ENCODE assay signal across 28 cellular contexts in the genomic region with DNA sequence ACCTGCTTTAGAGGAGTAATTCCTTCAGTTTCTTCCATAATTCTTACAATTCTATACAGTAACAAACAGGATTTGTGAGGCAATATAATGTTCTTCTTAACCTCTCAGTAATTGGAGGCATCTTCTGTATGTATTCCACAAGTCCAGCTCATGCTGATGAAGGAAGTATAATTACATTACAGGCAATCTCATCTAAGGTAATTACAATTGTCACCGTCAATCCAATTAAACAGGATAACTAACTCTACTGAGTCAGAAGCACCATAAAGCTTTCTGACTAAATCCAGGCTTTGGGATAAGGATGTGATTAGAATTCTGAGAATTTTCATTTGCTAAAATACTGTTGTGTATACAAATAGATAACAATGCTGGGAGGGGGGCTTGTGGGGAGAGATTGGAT.
"Had no signal": no experiment of that assay in that cellular context is flagged by ENCODE, and none has a peak within 500 bp of the region (broad histone marks: within the 10 kb centered on the region; RNA-seq: fewer than 3 reads in every experiment).

No MANE protein-coding gene starts in this region.

- H3K4me3 Mint-ChIP-seq: activated CD4-positive, alpha-beta memory T cell treated with anti-CD3 and anti-CD28 coated beads for 36 hours; activated CD4-positive, alpha-beta T cell treated with anti-CD3 and anti-CD28 coated beads for 36 hours; activated CD4-positive, alpha-beta T cell treated with anti-CD3 and anti-CD28 coated beads, Interleukin-2, amount 10 ng/mL, durations not matched to agents 24 days and 14 days; activated CD8-positive, alpha-beta memory T cell treated with anti-CD3 and anti-CD28 coated beads, Interleukin-2, amount 10 ng/mL, durations not matched to agents 7 days and 5 days; activated CD8-positive, alpha-beta T cell treated with anti-CD3 and anti-CD28 coated beads, Interleukin-2, amount 10 ng/mL, durations not matched to agents 7 days and 5 days; activated naive CD4-positive, alpha-beta T cell treated with anti-CD3 and anti-CD28 coated beads, Interleukin-2, amount 10 ng/mL, durations not matched to agents 7 days and 5 days; activated naive CD8-positive, alpha-beta T cell treated with anti-CD3 and anti-CD28 coated beads, Interleukin-2, amount 10 ng/mL, durations not matched to agents 7 days and 5 days; activated T-helper 1 cell treated with anti-CD3 and anti-CD28 coated beads, Interleukin-12 subunit alpha, Interleukin-12 subunit beta, Interleukin-2, Interleukin-4 antibody, amounts not matched to agents 30 ng/mL and 10 ng/mL and 1 ng/mL, durations not matched to agents 14 hours and 24 hours and 36 hours; brain; dendritic cell treated with granulocyte-macrophage colony-stimulating factor and Interleukin-4, amounts not matched to agents 40 ng/mL and 50 ng/mL, for 4 days; endodermal cell; T-helper 17 cell; T-helper 2 cell treated with Interferon-gamma antibody and Interleukin-4, amounts not matched to agents 5 μg/mL and 100 μg/mL, for 36 hours had no signal

- H3K4me1 Mint-ChIP-seq: activated CD4-positive, alpha-beta T cell treated with anti-CD3 and anti-CD28 coated beads for 36 hours; activated CD4-positive, alpha-beta T cell treated with anti-CD3 and anti-CD28 coated beads, Interleukin-2, amount 10 ng/mL, durations not matched to agents 24 days and 14 days; activated CD8-positive, alpha-beta memory T cell treated with anti-CD3 and anti-CD28 coated beads, Interleukin-2, amount 10 ng/mL, durations not matched to agents 7 days and 5 days; activated naive CD4-positive, alpha-beta T cell treated with anti-CD3 and anti-CD28 coated beads, Interleukin-2, amount 10 ng/mL, durations not matched to agents 7 days and 5 days; activated naive CD8-positive, alpha-beta T cell treated with anti-CD3 and anti-CD28 coated beads, Interleukin-2, amount 10 ng/mL, durations not matched to agents 7 days and 5 days; T-helper 17 cell had no signal

- H3K27me3 Mint-ChIP-seq: activated CD4-positive, alpha-beta memory T cell treated with anti-CD3 and anti-CD28 coated beads for 36 hours; activated CD4-positive, alpha-beta T cell treated with anti-CD3 and anti-CD28 coated beads for 36 hours; activated CD4-positive, alpha-beta T cell treated with anti-CD3 and anti-CD28 coated beads, Interleukin-2, amount 10 ng/mL, durations not matched to agents 24 days and 14 days; activated CD8-positive, alpha-beta memory T cell treated with anti-CD3 and anti-CD28 coated beads, Interleukin-2, amount 10 ng/mL, durations not matched to agents 7 days and 5 days; activated naive CD4-positive, alpha-beta T cell treated with anti-CD3 and anti-CD28 coated beads, Interleukin-2, amount 10 ng/mL, durations not matched to agents 7 days and 5 days; activated naive CD8-positive, alpha-beta T cell treated with anti-CD3 and anti-CD28 coated beads, Interleukin-2, amount 10 ng/mL, durations not matched to agents 7 days and 5 days; brain; T-helper 17 cell had no signal

- FAIRE-seq: frontal cortex had no signal

- H3K9me3 Mint-ChIP-seq: activated CD4-positive, alpha-beta memory T cell treated with anti-CD3 and anti-CD28 coated beads for 36 hours; activated CD4-positive, alpha-beta T cell treated with anti-CD3 and anti-CD28 coated beads, Interleukin-2, amount 10 ng/mL, durations not matched to agents 24 days and 14 days; activated naive CD4-positive, alpha-beta T cell treated with anti-CD3 and anti-CD28 coated beads, Interleukin-2, amount 10 ng/mL, durations not matched to agents 7 days and 5 days; activated naive CD8-positive, alpha-beta T cell treated with anti-CD3 and anti-CD28 coated beads, Interleukin-2, amount 10 ng/mL, durations not matched to agents 7 days and 5 days; dendritic cell treated with granulocyte-macrophage colony-stimulating factor and Interleukin-4, amounts not matched to agents 40 ng/mL and 50 ng/mL, for 4 days; endodermal cell; T-helper 2 cell treated with Interferon-gamma antibody and Interleukin-4, amounts not matched to agents 5 μg/mL and 100 μg/mL, for 36 hours had no signal

- DNase-seq: activated CD4-positive, alpha-beta memory T cell treated with anti-CD3 and anti-CD28 coated beads for 36 hours; activated CD4-positive, alpha-beta T cell treated with anti-CD3 and anti-CD28 coated beads for 36 hours; activated CD4-positive, alpha-beta T cell treated with anti-CD3 and anti-CD28 coated beads, Interleukin-2, amount 10 ng/mL, durations not matched to agents 24 days and 14 days; activated CD4-positive, CD25-positive, alpha-beta regulatory T cell; activated CD4-positive, CD25-positive, alpha-beta regulatory T cell treated with anti-CD3 and anti-CD28 coated beads, Interleukin-2, amount 50 U/mL, for 72 hours; activated CD8-positive, alpha-beta memory T cell treated with anti-CD3 and anti-CD28 coated beads, Interleukin-2, amount 10 ng/mL, durations not matched to agents 7 days and 5 days; activated CD8-positive, alpha-beta memory T cell treated with anti-CD3 and anti-CD28 coated beads, Interleukin-2, amount 50 U/mL, for 4 hours; activated CD8-positive, alpha-beta T cell treated with anti-CD3 and anti-CD28 coated beads, Interleukin-2, amount 10 ng/mL, durations not matched to agents 7 days and 5 days; activated gamma-delta T cell; activated naive CD4-positive, alpha-beta T cell; activated naive CD4-positive, alpha-beta T cell treated with anti-CD3 and anti-CD28 coated beads, Interleukin-2, amount 10 ng/mL, durations not matched to agents 7 days and 5 days; activated naive CD8-positive, alpha-beta T cell treated with anti-CD3 and anti-CD28 coated beads, Interleukin-2, amount 10 ng/mL, durations not matched to agents 7 days and 5 days; activated T-cell treated with anti-CD3 and anti-CD28 coated beads, Interleukin-2, amount 50 U/mL, for 1 hour; activated T-cell treated with anti-CD3 and anti-CD28 coated beads, Interleukin-2, amount 50 U/mL, for 48 hours; central memory CD4-positive, alpha-beta T cell; dorsolateral prefrontal cortex; effector memory CD4-positive, alpha-beta T cell; endodermal cell; heart left ventricle; T-helper 1 cell; T-helper 17 cell; T1000 had no signal

- H3K36me3 Mint-ChIP-seq: activated CD4-positive, alpha-beta memory T cell treated with anti-CD3 and anti-CD28 coated beads for 36 hours; activated CD8-positive, alpha-beta memory T cell treated with anti-CD3 and anti-CD28 coated beads, Interleukin-2, amount 10 ng/mL, durations not matched to agents 7 days and 5 days; activated naive CD4-positive, alpha-beta T cell treated with anti-CD3 and anti-CD28 coated beads, Interleukin-2, amount 10 ng/mL, durations not matched to agents 7 days and 5 days; activated naive CD4-positive, alpha-beta T cell treated with anti-CD3 and anti-CD28 coated beads, Interleukin-2, amount 50 U/mL, for 72 hours; activated naive CD8-positive, alpha-beta T cell treated with anti-CD3 and anti-CD28 coated beads, Interleukin-2, amount 10 ng/mL, durations not matched to agents 7 days and 5 days had no signal

- H3K27ac Mint-ChIP-seq: activated CD4-positive, alpha-beta memory T cell treated with anti-CD3 and anti-CD28 coated beads for 36 hours; activated CD4-positive, alpha-beta T cell treated with anti-CD3 and anti-CD28 coated beads for 36 hours; activated CD4-positive, alpha-beta T cell treated with anti-CD3 and anti-CD28 coated beads, Interleukin-2, amount 10 ng/mL, durations not matched to agents 24 days and 14 days; activated CD8-positive, alpha-beta memory T cell treated with anti-CD3 and anti-CD28 coated beads, Interleukin-2, amount 10 ng/mL, durations not matched to agents 7 days and 5 days; activated CD8-positive, alpha-beta T cell treated with anti-CD3 and anti-CD28 coated beads, Interleukin-2, amount 10 ng/mL, durations not matched to agents 7 days and 5 days; activated naive CD4-positive, alpha-beta T cell treated with anti-CD3 and anti-CD28 coated beads, Interleukin-2, amount 10 ng/mL, durations not matched to agents 7 days and 5 days; activated naive CD4-positive, alpha-beta T cell treated with anti-CD3 and anti-CD28 coated beads, Interleukin-2, amount 50 U/mL, for 72 hours; activated naive CD8-positive, alpha-beta T cell treated with anti-CD3 and anti-CD28 coated beads, Interleukin-2, amount 10 ng/mL, durations not matched to agents 7 days and 5 days; activated T-helper 1 cell treated with anti-CD3 and anti-CD28 coated beads, Interleukin-12 subunit alpha, Interleukin-12 subunit beta, Interleukin-2, Interleukin-4 antibody, amounts not matched to agents 30 ng/mL and 10 ng/mL and 1 ng/mL, durations not matched to agents 14 hours and 24 hours and 36 hours; dendritic cell treated with granulocyte-macrophage colony-stimulating factor and Interleukin-4, amounts not matched to agents 40 ng/mL and 50 ng/mL, for 4 days; endodermal cell; T-helper 17 cell; T-helper 2 cell treated with Interferon-gamma antibody and Interleukin-4, amounts not matched to agents 5 μg/mL and 100 μg/mL, for 36 hours had no signal
